8 cellular contexts compared by ENCODE assay signal in the genomic region with DNA sequence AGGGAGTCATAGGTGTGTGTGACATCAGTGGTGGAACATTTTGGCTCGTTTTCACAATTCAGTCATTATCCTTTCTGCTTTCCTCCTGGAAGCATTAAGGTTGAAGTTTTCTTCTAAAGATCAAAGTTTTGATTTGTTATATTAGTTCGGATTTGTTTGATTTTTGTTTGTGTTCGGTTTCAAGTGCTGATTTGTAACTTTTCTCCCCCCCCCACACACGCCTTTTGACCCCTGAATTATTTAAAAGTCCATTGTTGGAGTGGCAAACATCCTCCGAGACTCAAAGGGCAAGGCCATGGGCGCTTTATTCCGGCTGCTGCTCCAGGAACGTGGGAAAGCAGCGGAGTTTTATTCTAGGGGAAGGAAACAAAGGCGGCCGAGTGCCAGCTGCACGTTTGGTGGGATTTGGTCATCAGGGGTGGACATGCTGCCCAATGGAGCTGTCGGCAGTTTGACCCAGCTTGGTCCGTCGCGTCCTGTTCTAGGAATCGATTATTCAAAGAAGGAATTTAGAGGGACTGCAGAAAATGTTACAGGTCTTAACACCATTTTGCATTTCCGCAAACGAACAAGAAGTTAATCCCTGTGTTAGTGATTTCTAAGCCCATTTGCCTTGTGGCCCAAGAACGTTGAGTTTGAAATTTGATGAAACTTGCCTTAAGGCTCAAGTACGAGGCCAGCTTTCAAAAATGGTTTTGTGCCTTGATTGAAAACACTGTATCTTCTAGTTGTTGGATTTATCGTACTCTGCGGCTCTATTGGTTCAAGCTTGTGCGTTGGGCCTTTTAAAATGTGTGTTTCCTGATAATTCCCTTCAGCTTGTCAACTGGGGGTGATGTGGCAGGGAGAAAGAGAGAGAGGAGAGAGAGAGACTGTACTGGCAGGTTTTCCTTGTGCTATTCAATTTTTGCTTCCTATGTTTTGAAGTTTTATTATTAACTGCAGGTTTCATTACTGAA. TPM values are rescaled to one million over a fixed set of nuclear protein-coding genes. Genes with fewer than 3 reads are reported as not detected.
DNase-seq lines count a peak whose midpoint lies in the region; ATAC-seq and TF ChIP-seq lines count a peak whose summit lies in the region.

No MANE protein-coding gene starts in this region.

- H3K36me3 ChIP-seq in muscle layer of duodenum (ENCODE audit: control insufficient read depth in 1 of 2, insufficient read depth in 2 of 2, low read length in 2 of 2), result no peaks in the 10 kb centered on the region

- DNase-seq in activated T-cell treated with anti-CD3 and anti-CD28 coated beads, Interleukin-2, amount 50 U/mL, for 1 hour, result peak; percentile 19
- no peak for DNase-seq in activated T-cell treated with anti-CD3 and anti-CD28 coated beads, Interleukin-2, amount 50 U/mL, for 48 hours
- DNase-seq in SK-MEL-5 (ENCODE audit: low read depth, low spot score), result peak; percentile 22
- DNase-seq in epithelial cell of esophagus (ENCODE audit: low read depth), result peak; percentile 8
- DNase-seq in NCI-H345 treated with DMSO at 0.1 percent for 48 hours (lab: John Stamatoyannopoulos, UW; ENCODE audit: unreplicated experiment), result no peak
- no peak for DNase-seq in activated effector memory CD4-positive, alpha-beta T cell treated with anti-CD3 and anti-CD28 coated beads, Interleukin-2, amount 50 U/mL, for 16 hours

- TF ChIP-seq CTCF in epithelial cell of esophagus (IDR thresholded peaks at IDR 0.05; ENCODE audit: insufficient read depth, low read depth, low read length, missing control alignments), result no peak

- no peak for ATAC-seq in HG03571 (IDR thresholded peaks at IDR 0.05; ENCODE audit: unreplicated experiment)

- H3K4me3 ChIP-seq in epithelial cell of esophagus (ENCODE audit: low read length) (peak overlapping the region; percentile 64), muscle layer of duodenum (ENCODE audit: low read depth in 1 of 2, low read length in 2 of 2) (peak overlapping the region; percentile 66 to 70)

- H3K4me1 ChIP-seq in muscle layer of duodenum (ENCODE audit: control insufficient read depth in 1 of 2, insufficient read depth in 2 of 2, low read length in 2 of 2), result peaks cover 0 to 12% of the 10 kb centered on the region in 2 donors

- H3K27ac ChIP-seq in muscle layer of duodenum (ENCODE audit: low read length), result peak overlapping the region; percentile 88

- in situ Hi-C loops in SK-MEL-5 (cut with HindIII; ENCODE audit: low pct_unique_long_range_greater_than_20kb, low sequenced_read_pairs), result no loop called here

- H3K9me3 ChIP-seq in muscle layer of duodenum (ENCODE audit: control insufficient read depth in 1 of 2, low read length in 2 of 2), result no peaks in the 10 kb centered on the region

- no peaks in the 10 kb centered on the region for H3K27me3 ChIP-seq in muscle layer of duodenum (ENCODE audit: low read depth, low read length)

RNA-seq across cellular contexts. Expression of gene ZNF41, which starts 0.6 kb away (rescaled TPM):
- total RNA-seq in SK-MEL-5 (2014; rRNA removed; shearing (Covaris generic)), result 4.5 TPM in 2 replicates
- polyA plus RNA-seq in SK-MEL-5 (2015; cell fraction: cytosol; rRNA removed), result 2.3 and 5.5 TPM in 2 replicates
- polyA plus RNA-seq in SK-MEL-5 (2015; cell fraction: nucleus; rRNA removed), result 7.2 and 9.0 TPM in 2 replicates

Comparison
In these comparisons a context has a peak if more than half of its experiments do, and no peak if none do; other contexts are left out.
1. DNase-seq: peak in activated T-cell treated with anti-CD3 and anti-CD28 coated beads, Interleukin-2, amount 50 U/mL, for 1 hour (single experiment), SK-MEL-5 (single experiment) and epithelial cell of esophagus (single experiment); none in activated T-cell treated with anti-CD3 and anti-CD28 coated beads, Interleukin-2, amount 50 U/mL, for 48 hours (0 of 2), NCI-H345 treated with DMSO at 0.1 percent for 48 hours (single experiment) and activated effector memory CD4-positive, alpha-beta T cell treated with anti-CD3 and anti-CD28 coated beads, Interleukin-2, amount 50 U/mL, for 16 hours (single experiment).